Comparison of ENCODE assay signal across 21 cellular contexts in genomic region chr12:63007726-63008125, GRCh38.
DNase-seq lines count a peak whose midpoint lies in the region; ATAC-seq and TF ChIP-seq lines count a peak whose summit lies in the region.
"Had no signal": no experiment of that assay in that cellular context is flagged by ENCODE, and none has a peak within 500 bp of the region (broad histone marks: within the 10 kb centered on the region; RNA-seq: fewer than 3 reads in every experiment).

No MANE protein-coding gene starts in this region.

- peaks cover 5% of the 10 kb centered on the region for H3K9me3 Mint-ChIP-seq in osteocyte (ENCODE audit: unreplicated experiment)
- H3K9me3 Mint-ChIP-seq: CD4-positive, alpha-beta T cell; CD8-positive, alpha-beta T cell had no signal

- H3K4me1 ChIP-seq in thyroid gland = peaks cover 0 to 11% of the 10 kb centered on the region in 2 donors
- H3K4me1 ChIP-seq: A549; BLaER1 treated with 17β-estradiol and CSF1 and Interleukin-3, amounts not matched to agents 10 nM and 100 nM had no signal

- no peaks in the 10 kb centered on the region for H3K27me3 Mint-ChIP-seq in osteocyte (ENCODE audit: unreplicated experiment)
- H3K27me3 Mint-ChIP-seq: B cell had no signal

- H3K4me3 Mint-ChIP-seq in osteocyte (ENCODE audit: unreplicated experiment) = no peak overlapping the region
- H3K4me3 Mint-ChIP-seq: B cell; CD4-positive, alpha-beta T cell; CD8-positive, alpha-beta T cell had no signal

- no peak for TF ChIP-seq CTCF in osteocyte (IDR thresholded peaks at IDR 0.05)
- no peak for TF ChIP-seq CTCF in thyroid gland (IDR thresholded peaks at IDR 0.05)

- no peaks in the 10 kb centered on the region for H3K36me3 ChIP-seq in thyroid gland
- H3K36me3 ChIP-seq: BLaER1 treated with 17β-estradiol and CSF1 and Interleukin-3, amounts not matched to agents 10 nM and 100 nM had no signal

- DNase-seq in NCI-H82 (lab: John Stamatoyannopoulos, UW) = peak; percentile 39
- no peak for DNase-seq in NCI-H82 treated with DMSO at 0.1 percent for 48 hours (lab: John Stamatoyannopoulos, UW; ENCODE audit: unreplicated experiment)
- no peak for DNase-seq in osteocyte (ENCODE audit: extremely low spot score, unreplicated experiment)
- peak; percentile 53 to 62 for DNase-seq in thyroid gland
- no peak for DNase-seq in NCI-H1092 (lab: John Stamatoyannopoulos, UW)
- DNase-seq in DMS 273 treated with DMSO at 0.1 percent for 48 hours (lab: John Stamatoyannopoulos, UW) = no peak
- DNase-seq: AML-193; CD4-positive, alpha-beta T cell; CD8-positive, alpha-beta T cell; DMS153; DMS53; DMS79; DND-41; EL; GDM1 had no signal

- 26 to 37% methylated on average over 6 of the region's 6 CpGs for WGBS in thyroid gland, 2 donors

- peak overlapping the region; percentile 63 for H3K27ac Mint-ChIP-seq in osteocyte (ENCODE audit: unreplicated experiment)
- H3K27ac Mint-ChIP-seq: B cell; CD4-positive, alpha-beta T cell; CD8-positive, alpha-beta T cell had no signal

- no peak for TF ChIP-seq POLR2A in thyroid gland (IDR thresholded peaks at IDR 0.05)

- intact Hi-C loops in thyroid gland (cut with DNase I) = no loop called here

- peaks cover 44% of the 10 kb centered on the region for H3K4me1 Mint-ChIP-seq in osteocyte (ENCODE audit: unreplicated experiment)
- H3K4me1 Mint-ChIP-seq: B cell had no signal

- no peaks in the 10 kb centered on the region for H3K9me3 ChIP-seq in thyroid gland
- H3K9me3 ChIP-seq: A549 had no signal

- H3K27me3 ChIP-seq in thyroid gland = no peaks in the 10 kb centered on the region

- peaks cover 2% of the 10 kb centered on the region for H3K36me3 Mint-ChIP-seq in osteocyte (ENCODE audit: unreplicated experiment)
- H3K36me3 Mint-ChIP-seq: CD8-positive, alpha-beta T cell had no signal

- H3K4me3 ChIP-seq in thyroid gland (replicated peaks in 1 of 3) = no peak overlapping the region
- H3K4me3 ChIP-seq: A549; BLaER1 treated with 17β-estradiol and CSF1 and Interleukin-3, amounts not matched to agents 10 nM and 100 nM; GM12878 had no signal

- no peak overlapping the region for H3K27ac ChIP-seq in thyroid gland
- H3K27ac ChIP-seq: 22Rv1; A549; BLaER1 treated with 17β-estradiol and CSF1 and Interleukin-3, amounts not matched to agents 10 nM and 100 nM had no signal

- no peak for ATAC-seq in GM21723 (IDR thresholded peaks at IDR 0.05; ENCODE audit: unreplicated experiment)
- ATAC-seq: A549; CD8-positive, alpha-beta T cell; GM12878 had no signal

Comparison
In these comparisons a context has a peak if more than half of its experiments do, and no peak if none do; other contexts are left out.
1. DNase-seq: peak in NCI-H82 (single experiment) and thyroid gland (2 of 2); none in NCI-H82 treated with DMSO at 0.1 percent for 48 hours (single experiment), osteocyte (single experiment), NCI-H1092 (single experiment) and DMS 273 treated with DMSO at 0.1 percent for 48 hours (single experiment).